In genomic region chr9:124471761-124472160, GRCh38 we compare ENCODE assay signal across 15 cellular contexts. TPM values are rescaled to one million over a fixed set of nuclear protein-coding genes. Genes with fewer than 3 reads are reported as not detected.
DNase-seq lines count a peak whose midpoint lies in the region; ATAC-seq and TF ChIP-seq lines count a peak whose summit lies in the region.
"Had no signal": no experiment of that assay in that cellular context is flagged by ENCODE, and none has a peak within 500 bp of the region (broad histone marks: within the 10 kb centered on the region; RNA-seq: fewer than 3 reads in every experiment).

No MANE protein-coding gene starts in this region.

- no peak overlapping the region for H3K27ac ChIP-seq in left ventricle myocardium inferior (replicated peaks)
- H3K27ac ChIP-seq: BLaER1 treated with 17β-estradiol and CSF1 and Interleukin-3, amounts not matched to agents 10 nM and 100 nM had no signal

- peak overlapping the region; percentile 27 for H3K27ac Mint-ChIP-seq in endothelial cell (ENCODE audit: unreplicated experiment)
- H3K27ac Mint-ChIP-seq: CD4-positive, CD25-positive, alpha-beta regulatory T cell had no signal

- TF ChIP-seq CTCF in left ventricle myocardium inferior (IDR thresholded peaks at IDR 0.05; ENCODE audit: borderline replicate concordance) (no peak), endothelial cell (IDR thresholded peaks at IDR 0.05; ENCODE audit: unreplicated experiment) (no peak)

- H3K9me3 ChIP-seq in left ventricle myocardium inferior (replicated peaks): no peaks in the 10 kb centered on the region
- H3K9me3 ChIP-seq: BLaER1 treated with 17β-estradiol and CSF1 and Interleukin-3, amounts not matched to agents 10 nM and 100 nM had no signal

- no peaks in the 10 kb centered on the region for H3K9me3 Mint-ChIP-seq in endothelial cell (ENCODE audit: unreplicated experiment)

- H3K36me3 ChIP-seq in left ventricle myocardium inferior: no peaks in the 10 kb centered on the region
- H3K36me3 ChIP-seq: BLaER1 treated with 17β-estradiol and CSF1 and Interleukin-3, amounts not matched to agents 10 nM and 100 nM had no signal

- intact Hi-C loops in Right ventricle myocardium inferior (cut with DNase I) (no loop called here), left ventricle myocardium inferior (cut with micrococcal nuclease) (no loop called here)

- no peaks in the 10 kb centered on the region for H3K36me3 Mint-ChIP-seq in endothelial cell (ENCODE audit: low read depth, unreplicated experiment)
- H3K36me3 Mint-ChIP-seq: CD4-positive, CD25-positive, alpha-beta regulatory T cell had no signal

- peaks cover 14% of the 10 kb centered on the region for H3K27me3 Mint-ChIP-seq in endothelial cell (ENCODE audit: unreplicated experiment)

- H3K4me3 ChIP-seq in left ventricle myocardium inferior: no peak overlapping the region
- H3K4me3 ChIP-seq: BLaER1 treated with 17β-estradiol and CSF1 and Interleukin-3, amounts not matched to agents 10 nM and 100 nM had no signal

- DNase-seq in NCI-H146 (lab: John Stamatoyannopoulos, UW) (peak; percentile 9), NCI-H146 treated with DMSO at 0.1 percent for 48 hours (lab: John Stamatoyannopoulos, UW; ENCODE audit: unreplicated experiment) (no peak), Right ventricle myocardium inferior (ENCODE audit: missing footprints) (peak; percentile 34), left ventricle myocardium inferior (no peak), endothelial cell (ENCODE audit: low spot score) (no peak)
- DNase-seq: ACHN; Calu3; CD4-positive, CD25-positive, alpha-beta regulatory T cell; DND-41; GDM1 had no signal

- no peak overlapping the region for H3K4me3 Mint-ChIP-seq in endothelial cell (ENCODE audit: unreplicated experiment)
- H3K4me3 Mint-ChIP-seq: CD4-positive, CD25-positive, alpha-beta regulatory T cell had no signal

- peaks cover 89% of the 10 kb centered on the region for H3K27me3 ChIP-seq in left ventricle myocardium inferior (ENCODE audit: low read depth)

- peaks cover 2% of the 10 kb centered on the region for H3K4me1 Mint-ChIP-seq in endothelial cell (ENCODE audit: unreplicated experiment)
- H3K4me1 Mint-ChIP-seq: CD4-positive, CD25-positive, alpha-beta regulatory T cell had no signal

- no peaks in the 10 kb centered on the region for H3K4me1 ChIP-seq in left ventricle myocardium inferior

- ATAC-seq in Right ventricle myocardium inferior (no peak), HG03521 (IDR thresholded peaks at IDR 0.05; ENCODE audit: unreplicated experiment) (no peak), GM21515 (IDR thresholded peaks at IDR 0.05; ENCODE audit: unreplicated experiment) (no peak)
- ATAC-seq: HCT116 had no signal

RNA-seq across cellular contexts. Expression of gene ADGRD2, which starts 21.5 kb away (rescaled TPM):
- total RNA-seq in Right ventricle myocardium inferior: not detected
- total RNA-seq in left ventricle myocardium inferior: not detected
- not detected for total RNA-seq in endothelial cell (ENCODE audit: unreplicated experiment)
- total RNA-seq: A172; Calu3; CD4-positive, CD25-positive, alpha-beta regulatory T cell had no signal

RNA-seq across cellular contexts. Expression of gene NR5A1, which starts 35.4 kb away (rescaled TPM):
- total RNA-seq in Right ventricle myocardium inferior (not detected), left ventricle myocardium inferior (not detected), endothelial cell (ENCODE audit: unreplicated experiment) (1.2 TPM)
- total RNA-seq: A172; Calu3; CD4-positive, CD25-positive, alpha-beta regulatory T cell had no signal

RNA-seq across cellular contexts. Expression of gene PSMB7, which starts 56.5 kb away (rescaled TPM):
- total RNA-seq in Right ventricle myocardium inferior (185 TPM), left ventricle myocardium inferior (159 TPM), endothelial cell (ENCODE audit: unreplicated experiment) (180 TPM)

Comparison
In these comparisons a context has a peak if more than half of its experiments do, and no peak if none do; other contexts are left out.
1. DNase-seq: peak in NCI-H146 (single experiment) and Right ventricle myocardium inferior (single experiment); none in NCI-H146 treated with DMSO at 0.1 percent for 48 hours (single experiment), left ventricle myocardium inferior (single experiment) and endothelial cell (single experiment).